Comparison of ENCODE assay signal across 20 cellular contexts in genomic region chr7:112370436-112370835, GRCh38.
A peak's percentile ranks its signal among the peaks of the same experiment; 100 is the strongest.
DNase-seq lines count a peak whose midpoint lies in the region; ATAC-seq, FAIRE-seq and TF ChIP-seq lines count a peak whose summit lies in the region.
"Had no signal": no experiment of that assay in that cellular context is flagged by ENCODE, and none has a peak within 500 bp of the region (broad histone marks: within the 10 kb centered on the region; RNA-seq: fewer than 3 reads in every experiment).

No MANE protein-coding gene starts in this region.

- TF ChIP-seq RAD21 in Ishikawa (IDR thresholded peaks at IDR 0.05; ENCODE audit: low read depth): no peak

- H3K27me3 ChIP-seq in body of pancreas: no peaks in the 10 kb centered on the region
- H3K27me3 ChIP-seq in pancreas: no peaks in the 10 kb centered on the region
- no peaks in the 10 kb centered on the region for H3K27me3 ChIP-seq in SJCRH30
- H3K27me3 ChIP-seq: sigmoid colon had no signal

- ATAC-seq in body of pancreas: peak; percentile 47
- ATAC-seq in pancreas: peak; percentile 57 to 77 (median 70)
- ATAC-seq in GM19324 (IDR thresholded peaks at IDR 0.05; ENCODE audit: low FRiP score, unreplicated experiment): no peak
- ATAC-seq: activated naive CD8-positive, alpha-beta T cell treated with anti-CD3 and anti-CD28 coated beads, Interleukin-2, amount 50 U/mL, for 24 hours; HCT116; Panc1 had no signal

- WGBS in body of pancreas, 2 donors: 11 to 16% methylated on average over 2 of the region's 2 CpGs
- WGBS in pancreas, 2 donors: 10 to 15% methylated on average over 2 of the region's 2 CpGs

- intact Hi-C loops in body of pancreas (cut with DNase I) (no loop called here), pancreas (cut with DNase I) (no loop called here)

- H3K9me3 ChIP-seq in body of pancreas (no peaks in the 10 kb centered on the region), pancreas (no peaks in the 10 kb centered on the region), SJCRH30 (replicated peaks) (no peaks in the 10 kb centered on the region; the same call in 1 of the 2 replicates)
- H3K9me3 ChIP-seq: left ventricle myocardium inferior, sigmoid colon had no signal

- TF ChIP-seq EP300 in Ishikawa (IDR thresholded peaks at IDR 0.05; ENCODE audit: borderline replicate concordance): no peak

- DNase-seq in NCI-H2029 (lab: John Stamatoyannopoulos, UW) (peak; percentile 27), body of pancreas (peak; percentile 47 to 75 (median 64)), pancreas (peak in 4 of 6 donors; percentile 27 to 61 (median 52)), hippocampal formation (lab: John Stamatoyannopoulos, UW) (no peak), SJCRH30 (no peak)
- DNase-seq: activated CD4-positive, CD25-positive, alpha-beta regulatory T cell treated with anti-CD3 and anti-CD28 coated beads, Interleukin-2, amount 50 U/mL, for 72 hours; activated naive CD8-positive, alpha-beta T cell treated with anti-CD3 and anti-CD28 coated beads, Interleukin-2, amount 50 U/mL, for 24 hours; Calu3; left ventricle myocardium inferior; NCI-H82; sigmoid colon; stimulated activated CD4-positive, alpha-beta T cell treated with anti-CD3 and anti-CD28 coated beads, Interleukin-1b, Interleukin-23, amount 100 ng/mL, for 48 hours; T-helper 9 cell had no signal

- TF ChIP-seq POLR2A in body of pancreas (IDR thresholded peaks at IDR 0.05): no peak

- no peak for FAIRE-seq in pancreas (lab: Jason Lieb, UNC)
- FAIRE-seq: G401.6, urothelium cell line had no signal

- H3K36me3 ChIP-seq in body of pancreas (replicated peaks in 1 of 2; ENCODE audit: insufficient read depth in 1 of 2, low read depth in 2 of 2): no peaks in the 10 kb centered on the region
- no peaks in the 10 kb centered on the region for H3K36me3 ChIP-seq in pancreas
- no peaks in the 10 kb centered on the region for H3K36me3 ChIP-seq in SJCRH30
- H3K36me3 ChIP-seq: left ventricle myocardium inferior, sigmoid colon had no signal

- TF ChIP-seq CTCF in body of pancreas (IDR thresholded peaks at IDR 0.05): no peak
- no peak for TF ChIP-seq CTCF in pancreas (IDR thresholded peaks at IDR 0.05)

- no peak overlapping the region for H3K27ac ChIP-seq in body of pancreas
- no peak overlapping the region for H3K27ac ChIP-seq in pancreas
- H3K27ac ChIP-seq in SJCRH30: no peak overlapping the region
- H3K27ac ChIP-seq: left ventricle myocardium inferior, sigmoid colon, SK-N-MC had no signal

- H3K4me1 ChIP-seq in body of pancreas (peaks cover 7% of the 10 kb centered on the region), pancreas (no peaks in the 10 kb centered on the region), SJCRH30 (no peaks in the 10 kb centered on the region)
- H3K4me1 ChIP-seq: left ventricle myocardium inferior had no signal

- H3K4me3 ChIP-seq in body of pancreas (no peak overlapping the region), pancreas (no peak overlapping the region), SJCRH30 (no peak overlapping the region)
- H3K4me3 ChIP-seq: left ventricle myocardium inferior, sigmoid colon, SK-N-MC had no signal

TF ChIP-seq in Ishikawa, 13 proteins besides CTCF, POLR2A, EP300 and RAD21:
- TF ChIP-seq CEBPB (IDR thresholded peaks at IDR 0.05) (no peak), NFIC (IDR thresholded peaks at IDR 0.05) (peak; percentile 83)

Comparison
In these comparisons a context has a peak if more than half of its experiments do, and no peak if none do; other contexts are left out.
1. DNase-seq: peak in NCI-H2029 (single experiment), body of pancreas (4 of 4) and pancreas (4 of 6); none in hippocampal formation (0 of 2) and SJCRH30 (0 of 2).